Comparison of ENCODE assay signal across 25 cellular contexts in the genomic region with DNA sequence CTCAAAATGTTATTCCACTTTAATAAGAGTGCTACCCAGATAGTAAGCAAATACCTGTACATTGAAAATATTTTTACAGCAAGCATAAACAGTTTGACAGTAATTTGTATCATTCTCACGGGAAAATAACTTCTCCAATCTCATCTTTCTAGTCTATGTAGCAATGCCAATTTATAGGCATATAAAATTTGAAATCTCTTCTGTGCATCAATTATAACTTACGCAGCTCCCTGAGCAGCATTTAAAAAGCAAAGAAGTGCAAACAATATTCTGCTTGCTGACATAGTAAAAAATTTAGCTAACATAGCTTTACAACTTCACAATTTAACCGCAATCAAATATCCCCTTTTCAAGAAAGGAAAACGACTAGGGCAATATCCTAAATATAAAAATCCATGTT.
"Had no signal": no experiment of that assay in that cellular context is flagged by ENCODE, and none has a peak within 500 bp of the region (broad histone marks: within the 10 kb centered on the region; RNA-seq: fewer than 3 reads in every experiment).

No MANE protein-coding gene starts in this region.

- H3K27me3 Mint-ChIP-seq: dendritic cell treated with granulocyte-macrophage colony-stimulating factor and Interleukin-4, amounts not matched to agents 40 ng/mL and 50 ng/mL, for 4 days; effector memory CD8-positive, alpha-beta T cell had no signal

- H3K36me3 ChIP-seq: colonic mucosa, esophagus muscularis mucosa, esophagus squamous epithelium, gastrocnemius medialis, heart right ventricle had no signal

- H3K27ac Mint-ChIP-seq: dendritic cell treated with granulocyte-macrophage colony-stimulating factor and Interleukin-4, amounts not matched to agents 40 ng/mL and 50 ng/mL, for 4 days; effector memory CD8-positive, alpha-beta T cell; endodermal cell had no signal

- H3K4me3 ChIP-seq: colonic mucosa, coronary artery, esophagus muscularis mucosa, esophagus squamous epithelium, gastrocnemius medialis, gastroesophageal sphincter, heart left ventricle, heart right ventricle, hepatocyte had no signal

- DNase-seq: colonic mucosa; cortex of kidney; dermis blood vessel endothelial cell; effector CD4-positive, alpha-beta T cell; effector CD8-positive, alpha-beta T cell; effector memory CD4-positive, alpha-beta T cell; effector memory CD8-positive, alpha-beta T cell; endodermal cell; erythroblast; esophagus squamous epithelium; foreskin fibroblast; foreskin keratinocyte; foreskin melanocyte; gastrocnemius medialis; glutamatergic neuron; head of caudate nucleus; heart left ventricle; heart right ventricle had no signal

- H3K4me3 Mint-ChIP-seq: dendritic cell treated with granulocyte-macrophage colony-stimulating factor and Interleukin-4, amounts not matched to agents 40 ng/mL and 50 ng/mL, for 4 days; effector memory CD8-positive, alpha-beta T cell; endodermal cell had no signal

- H3K9me3 Mint-ChIP-seq: dendritic cell treated with granulocyte-macrophage colony-stimulating factor and Interleukin-4, amounts not matched to agents 40 ng/mL and 50 ng/mL, for 4 days; effector memory CD8-positive, alpha-beta T cell; endodermal cell had no signal

- H3K4me1 ChIP-seq: colonic mucosa, esophagus muscularis mucosa, esophagus squamous epithelium, foreskin keratinocyte, gastroesophageal sphincter had no signal

- H3K9me3 ChIP-seq: colonic mucosa, esophagus muscularis mucosa, esophagus squamous epithelium, gastrocnemius medialis, gastroesophageal sphincter, heart left ventricle, heart right ventricle had no signal

- H3K4me2 ChIP-seq: hepatocyte had no signal

- H3K27ac ChIP-seq: colonic mucosa, coronary artery, epithelial cell of prostate, esophagus muscularis mucosa, esophagus squamous epithelium, foreskin keratinocyte, gastrocnemius medialis, gastroesophageal sphincter, heart left ventricle, heart right ventricle, hepatocyte had no signal

- H2AFZ ChIP-seq: hepatocyte had no signal

- H3K79me2 ChIP-seq: hepatocyte had no signal

- ATAC-seq: effector memory CD8-positive, alpha-beta T cell; esophagus mucosa; foreskin keratinocyte; gastrocnemius medialis; gastroesophageal sphincter; heart left ventricle; heart right ventricle had no signal

- H3K27me3 ChIP-seq: colonic mucosa, esophagus muscularis mucosa, esophagus squamous epithelium, foreskin keratinocyte, gastrocnemius medialis, gastroesophageal sphincter, heart left ventricle, heart right ventricle, hepatocyte had no signal
